18 cellular contexts compared by ENCODE assay signal in the genomic region with DNA sequence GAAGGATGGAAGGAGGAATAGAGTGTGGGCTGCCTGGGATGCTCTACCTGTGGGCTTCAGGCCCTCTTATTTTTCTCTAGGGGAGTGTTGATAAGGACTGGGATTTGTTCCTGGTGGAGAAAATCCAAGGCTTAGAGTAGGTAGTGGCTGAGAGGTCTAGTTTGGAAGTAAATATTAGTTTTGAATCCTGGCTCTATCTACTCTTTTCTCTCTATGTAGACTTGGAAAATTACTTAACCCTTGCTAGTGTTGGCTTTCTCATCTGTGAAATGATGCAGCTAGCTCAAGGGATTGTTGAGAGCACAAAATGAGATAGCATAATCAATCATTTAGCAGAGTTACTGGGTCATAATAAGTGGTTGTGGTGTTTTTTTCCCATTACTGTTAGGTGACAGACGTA.
A peak's percentile ranks its signal among the peaks of the same experiment; 100 is the strongest.
DNase-seq lines count a peak whose midpoint lies in the region; ATAC-seq, FAIRE-seq and TF ChIP-seq lines count a peak whose summit lies in the region.
"Had no signal": no experiment of that assay in that cellular context is flagged by ENCODE, and none has a peak within 500 bp of the region (broad histone marks: within the 10 kb centered on the region; RNA-seq: fewer than 3 reads in every experiment).

No MANE protein-coding gene starts in this region.

- no peak for TF ChIP-seq RAD21 in HepG2 (CRISPR knock-in tag; IDR thresholded peaks at IDR 0.05)

- H3K4me2 ChIP-seq in hepatocyte (peak overlapping the region; percentile 35), HepG2 (ENCODE audit: low read depth, low read length) (peak overlapping the region; percentile 66)
- H3K4me2 ChIP-seq: GM23338 had no signal

- POLR2A ChIA-PET in HepG2 (lab: Yijun Ruan, JAX) = no interaction called here

- WGBS in hepatocyte (ENCODE audit: low lambda C conversion rate, missing lambda C conversion rate) = 83% methylated on average over 1 of the region's 1 CpG
- WGBS in HepG2 (ENCODE audit: low lambda C conversion rate) = 2% methylated on average over 1 of the region's 1 CpG

- ATAC-seq in HepG2 (peak; percentile 17; the same call in 2 of the 3 replicates), gastrocnemius medialis (no peak), GM18520 (IDR thresholded peaks at IDR 0.05; ENCODE audit: unreplicated experiment) (no peak), GM21825 (IDR thresholded peaks at IDR 0.05; ENCODE audit: unreplicated experiment) (no peak), GM21737 (IDR thresholded peaks at IDR 0.05; ENCODE audit: unreplicated experiment) (no peak)
- ATAC-seq: GM12878, GM23338, HCT116 had no signal

- no peak overlapping the region for H2AFZ ChIP-seq in hepatocyte
- H2AFZ ChIP-seq in HepG2 (ENCODE audit: low read length) = no peak overlapping the region
- H2AFZ ChIP-seq: GM23338 had no signal

- H3K79me2 ChIP-seq in hepatocyte (no peaks in the 10 kb centered on the region), HepG2 (ENCODE audit: insufficient read depth, low read length) (no peaks in the 10 kb centered on the region)

- H3K36me3 ChIP-seq in hepatocyte (replicated peaks; ENCODE audit: insufficient read depth, low read depth) (no peaks in the 10 kb centered on the region), HepG2 (replicated peaks in 1 of 2; ENCODE audit: control insufficient read depth in 1 of 2, insufficient read depth in 2 of 2, low read length in 2 of 2) (no peaks in the 10 kb centered on the region), gastrocnemius medialis (no peaks in the 10 kb centered on the region), breast epithelium (no peaks in the 10 kb centered on the region)

- TF ChIP-seq CTCF in hepatocyte (IDR thresholded peaks at IDR 0.05; ENCODE audit: poor library complexity) = no peak
- TF ChIP-seq CTCF in HepG2 (CRISPR knock-in tag; IDR thresholded peaks at IDR 0.05) = no peak
- TF ChIP-seq CTCF in nephron (IDR thresholded peaks at IDR 0.05; ENCODE audit: unreplicated experiment in 3 of 3) = no peak
- no peak for TF ChIP-seq CTCF in gastrocnemius medialis (IDR thresholded peaks at IDR 0.05 in 4 of 5, conservative IDR thresholded peaks at IDR 0.05 in 1 of 5)
- no peak for TF ChIP-seq CTCF in breast epithelium (IDR thresholded peaks at IDR 0.05)

- H4K20me1 ChIP-seq in hepatocyte (ENCODE audit: insufficient read depth, poor library complexity, severe bottlenecking) (no peaks in the 10 kb centered on the region), HepG2 (ENCODE audit: insufficient read depth, low read length) (no peaks in the 10 kb centered on the region)

- peaks cover 2% of the 10 kb centered on the region for H3K9me3 Mint-ChIP-seq in nephron
- H3K9me3 Mint-ChIP-seq: CD4-positive, alpha-beta memory T cell; GM23338; H9 had no signal

- H3K36me3 Mint-ChIP-seq in nephron (ENCODE audit: low read depth) = no peaks in the 10 kb centered on the region
- H3K36me3 Mint-ChIP-seq: CD4-positive, alpha-beta memory T cell had no signal

- H3K4me3 ChIP-seq in hepatocyte = no peak overlapping the region
- H3K4me3 ChIP-seq in HepG2 (replicated peaks in 1 of 3; ENCODE audit: insufficient read depth in 1 of 3, low read depth in 2 of 3, low read length in 3 of 3) = peak overlapping the region in 2 of 3 experiments; percentile 11 to 22; a peak in 1 of 6 replicates
- H3K4me3 ChIP-seq in gastrocnemius medialis = no peak overlapping the region
- H3K4me3 ChIP-seq in breast epithelium = no peak overlapping the region
- H3K4me3 ChIP-seq: GM12878, GM23338 had no signal

- H3K27ac ChIP-seq in hepatocyte (peak overlapping the region; percentile 7), HepG2 (ENCODE audit: extremely low read length, insufficient read depth, low read length) (no peak overlapping the region), gastrocnemius medialis (peak overlapping the region in 3 of 4 donors; percentile 85 to 89 (median 89)), breast epithelium (no peak overlapping the region)

- no peaks in the 10 kb centered on the region for H3K9me2 ChIP-seq in hepatocyte (replicated peaks; ENCODE audit: insufficient read depth)

- TF ChIP-seq EP300 in HepG2 (IDR thresholded peaks at IDR 0.05; ENCODE audit: low read depth in 2 of 2, low read length in 2 of 2) (no peak), HepG2 (CRISPR knock-in tag; IDR thresholded peaks at IDR 0.05; ENCODE audit: borderline replicate concordance) (no peak)

- DNase-seq in hepatocyte (ENCODE audit: low spot score) (no peak), HepG2 (ENCODE audit: low spot score) (no peak), gastrocnemius medialis (no peak), breast epithelium (ENCODE audit: low spot score in 2 of 2) (no peak)
- DNase-seq: C1 segment of cervical spinal cord; CD4-positive, alpha-beta memory T cell; COR-L47; DMS153; DND-41; H9 had no signal

- CTCF ChIA-PET in HepG2 (lab: Yijun Ruan, JAX; ENCODE audit: low intra/inter-chr PET ratio, low total read pairs) = no interaction called here

- peak overlapping the region; percentile 80 to 91 (median 89) for H3K27ac Mint-ChIP-seq in nephron
- H3K27ac Mint-ChIP-seq: CD4-positive, alpha-beta memory T cell; GM23338; H9 had no signal

- TF ChIP-seq POLR2A in HepG2 (IDR thresholded peaks at IDR 0.05; ENCODE audit: insufficient read depth in 1 of 2, low read depth in 2 of 2, low read length in 2 of 2) (no peak), gastrocnemius medialis (IDR thresholded peaks at IDR 0.05) (no peak), breast epithelium (IDR thresholded peaks at IDR 0.05) (no peak)

- no peak overlapping the region for H3K9ac ChIP-seq in HepG2 (ENCODE audit: insufficient read depth, low read depth, low read length)

- H3K27me3 ChIP-seq in hepatocyte = no peaks in the 10 kb centered on the region
- no peaks in the 10 kb centered on the region; a peak in 1 of 5 replicates for H3K27me3 ChIP-seq in HepG2 (ENCODE audit: control insufficient read depth in 1 of 2, insufficient read depth in 2 of 2, low read length in 2 of 2)
- no peaks in the 10 kb centered on the region for H3K27me3 ChIP-seq in gastrocnemius medialis
- no peaks in the 10 kb centered on the region for H3K27me3 ChIP-seq in breast epithelium

- no peak overlapping the region for H3K4me3 Mint-ChIP-seq in nephron
- H3K4me3 Mint-ChIP-seq: CD4-positive, alpha-beta memory T cell; GM23338; H9 had no signal

- in situ Hi-C loops in HepG2 (cut with HindIII; ENCODE audit: extremely low pct_ligation_motif_present, low pct_unique_long_range_greater_than_20kb) = no loop called here
- in situ Hi-C loops in gastrocnemius medialis (cut with MboI; ENCODE audit: low sequenced_read_pairs in 4 of 4) = no loop called here

- FAIRE-seq in HepG2 (lab: Jason Lieb, UNC) = no peak
- FAIRE-seq: G401.6, GM12878 had no signal

- no TSS peak for BruUV-seq in HepG2 (replicated peaks; lab: Mats Ljungman, UMichigan)

- H3K9me3 ChIP-seq in hepatocyte (ENCODE audit: low read depth) = no peaks in the 10 kb centered on the region
- no peaks in the 10 kb centered on the region for H3K9me3 ChIP-seq in HepG2 (ENCODE audit: low read length)
- no peaks in the 10 kb centered on the region for H3K9me3 ChIP-seq in gastrocnemius medialis
- no peaks in the 10 kb centered on the region for H3K9me3 ChIP-seq in breast epithelium

- H3K4me1 ChIP-seq in hepatocyte (ENCODE audit: insufficient read depth) (peaks cover 21% of the 10 kb centered on the region), HepG2 (ENCODE audit: insufficient read depth, low read length) (peaks cover 34% of the 10 kb centered on the region), gastrocnemius medialis (peaks cover 18 to 26% of the 10 kb centered on the region in 2 donors), breast epithelium (no peaks in the 10 kb centered on the region)

- H3K4me1 Mint-ChIP-seq in nephron = peaks cover 29% of the 10 kb centered on the region
- H3K4me1 Mint-ChIP-seq: GM23338 had no signal

- intact Hi-C loops in HepG2 (cut with micrococcal nuclease; ENCODE audit: unreplicated experiment) = no loop called here
- intact Hi-C loops in gastrocnemius medialis (cut with DNase I; ENCODE audit: low total_unique reads) = no loop called here
- intact Hi-C loops in breast epithelium (cut with DNase I; ENCODE audit: low total_unique reads) = no loop called here

- H3K27me3 Mint-ChIP-seq in nephron (ENCODE audit: low read depth) = peaks cover 11% of the 10 kb centered on the region

TF ChIP-seq in HepG2, 621 proteins besides CTCF, POLR2A, EP300 and RAD21 (continues in another document):
- TF ChIP-seq, protein P1, sequence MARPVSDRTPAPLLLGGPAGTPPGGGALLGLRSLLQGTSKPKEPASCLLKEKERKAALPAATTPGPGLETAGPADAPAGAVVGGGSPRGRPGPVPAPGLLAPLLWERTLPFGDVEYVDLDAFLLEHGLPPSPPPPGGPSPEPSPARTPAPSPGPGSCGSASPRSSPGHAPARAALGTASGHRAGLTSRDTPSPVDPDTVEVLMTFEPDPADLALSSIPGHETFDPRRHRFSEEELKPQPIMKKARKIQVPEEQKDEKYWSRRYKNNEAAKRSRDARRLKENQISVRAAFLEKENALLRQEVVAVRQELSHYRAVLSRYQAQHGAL (CRISPR knock-in tag; IDR thresholded peaks at IDR 0.05; ENCODE audit: not compliant biosample characterization) = no peak
- TF ChIP-seq CHCHD3 (CRISPR knock-in tag; IDR thresholded peaks at IDR 0.05) (no peak), ZNF605 (CRISPR knock-in tag; IDR thresholded peaks at IDR 0.05) (no peak), ZNF619 (CRISPR knock-in tag; IDR thresholded peaks at IDR 0.05) (no peak)
- TF ChIP-seq, protein P2, sequence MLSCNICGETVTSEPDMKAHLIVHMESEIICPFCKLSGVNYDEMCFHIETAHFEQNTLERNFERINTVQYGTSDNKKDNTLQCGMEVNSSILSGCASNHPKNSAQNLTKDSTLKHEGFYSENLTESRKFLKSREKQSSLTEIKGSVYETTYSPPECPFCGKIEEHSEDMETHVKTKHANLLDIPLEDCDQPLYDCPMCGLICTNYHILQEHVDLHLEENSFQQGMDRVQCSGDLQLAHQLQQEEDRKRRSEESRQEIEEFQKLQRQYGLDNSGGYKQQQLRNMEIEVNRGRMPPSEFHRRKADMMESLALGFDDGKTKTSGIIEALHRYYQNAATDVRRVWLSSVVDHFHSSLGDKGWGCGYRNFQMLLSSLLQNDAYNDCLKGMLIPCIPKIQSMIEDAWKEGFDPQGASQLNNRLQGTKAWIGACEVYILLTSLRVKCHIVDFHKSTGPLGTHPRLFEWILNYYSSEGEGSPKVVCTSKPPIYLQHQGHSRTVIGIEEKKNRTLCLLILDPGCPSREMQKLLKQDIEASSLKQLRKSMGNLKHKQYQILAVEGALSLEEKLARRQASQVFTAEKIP (CRISPR knock-in tag; IDR thresholded peaks at IDR 0.05; ENCODE audit: borderline replicate concordance) = no peak

Comparison
In these comparisons a context has a peak if more than half of its experiments do, and no peak if none do; other contexts are left out.
1. H3K27ac ChIP-seq: peak in hepatocyte (single experiment) and gastrocnemius medialis (3 of 4); none in HepG2 (single experiment) and breast epithelium (0 of 2).
2. H3K4me3 ChIP-seq: peak in HepG2 (2 of 3); none in hepatocyte (single experiment), gastrocnemius medialis (0 of 4) and breast epithelium (0 of 3).